Comparison of ENCODE assay signal across 1 cellular context in the genomic region with DNA sequence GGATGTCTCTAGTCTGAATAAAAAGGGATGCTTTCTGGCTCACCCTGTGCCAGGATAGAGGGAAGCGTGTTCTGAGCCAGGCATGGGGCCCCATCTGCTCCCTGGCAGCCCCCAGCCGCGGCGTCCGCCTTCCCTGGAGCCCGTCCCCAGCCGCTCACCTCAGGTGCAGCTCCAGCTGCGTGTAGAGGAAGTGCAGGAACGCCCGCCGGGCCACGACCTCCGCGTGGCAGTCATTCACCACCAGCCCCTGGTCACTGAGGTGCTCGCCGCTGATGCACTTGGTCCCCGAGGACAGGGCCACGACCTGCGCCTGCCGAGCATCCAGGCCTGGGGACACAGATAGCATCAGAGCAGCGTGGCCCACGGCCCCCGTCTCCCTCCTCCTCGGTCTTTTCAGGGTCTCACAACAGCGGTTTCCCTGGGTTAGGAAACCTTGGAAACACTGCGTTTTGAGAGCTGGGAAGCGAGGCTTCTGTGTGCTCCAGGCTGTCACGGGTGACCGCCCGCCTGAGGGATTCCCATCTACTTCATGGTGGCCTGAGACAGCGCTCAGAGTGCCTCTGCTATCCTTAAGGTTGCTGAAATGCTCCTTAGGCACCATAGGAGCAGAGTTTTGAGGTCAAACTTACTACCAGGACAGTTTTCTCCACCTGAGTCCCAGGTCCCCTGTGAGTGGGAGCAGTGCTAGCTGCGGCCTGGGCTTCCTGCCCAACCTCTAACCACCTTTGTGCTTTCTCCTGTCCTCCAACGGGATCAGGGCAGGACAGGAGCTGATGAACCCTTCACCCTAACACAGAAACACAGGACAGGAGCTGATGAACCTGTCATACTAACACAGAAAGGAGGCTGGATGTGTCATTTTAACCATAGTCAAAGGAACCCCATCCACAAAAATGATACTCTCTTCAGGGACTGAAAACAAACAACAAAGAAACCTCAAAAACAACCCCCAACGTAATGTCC.
TF ChIP-seq lines count a peak whose summit lies in the region.

No MANE protein-coding gene starts in this region.

TF ChIP-seq in GM23338, 12 proteins besides CTCF, POLR2A, EP300 and RAD21 (continued from another document):
- TF ChIP-seq REST (IDR thresholded peaks at IDR 0.05; ENCODE audit: unreplicated experiment) (no peak), ZNF331 (CRISPR knock-in tag; IDR thresholded peaks at IDR 0.05; ENCODE audit: low read depth) (no peak), NANOG (IDR thresholded peaks at IDR 0.05; ENCODE audit: borderline replicate concordance) (no peak), ZNF462 (CRISPR knock-in tag; IDR thresholded peaks at IDR 0.05) (no peak), EZH2 (IDR thresholded peaks at IDR 0.05; ENCODE audit: low read depth, unreplicated experiment) (no peak), POLR2AphosphoS5 (IDR thresholded peaks at IDR 0.05; ENCODE audit: low read depth) (no peak), CREB1 (CRISPR knock-in tag; IDR thresholded peaks at IDR 0.05; ENCODE audit: low read depth) (no peak), STAT1 (IDR thresholded peaks at IDR 0.05; ENCODE audit: unreplicated experiment) (no peak)
- TF ChIP-seq, protein P1, sequence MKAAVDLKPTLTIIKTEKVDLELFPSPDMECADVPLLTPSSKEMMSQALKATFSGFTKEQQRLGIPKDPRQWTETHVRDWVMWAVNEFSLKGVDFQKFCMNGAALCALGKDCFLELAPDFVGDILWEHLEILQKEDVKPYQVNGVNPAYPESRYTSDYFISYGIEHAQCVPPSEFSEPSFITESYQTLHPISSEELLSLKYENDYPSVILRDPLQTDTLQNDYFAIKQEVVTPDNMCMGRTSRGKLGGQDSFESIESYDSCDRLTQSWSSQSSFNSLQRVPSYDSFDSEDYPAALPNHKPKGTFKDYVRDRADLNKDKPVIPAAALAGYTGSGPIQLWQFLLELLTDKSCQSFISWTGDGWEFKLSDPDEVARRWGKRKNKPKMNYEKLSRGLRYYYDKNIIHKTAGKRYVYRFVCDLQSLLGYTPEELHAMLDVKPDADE (IDR thresholded peaks at IDR 0.05) = no peak
